ENCODE assay signal across 8 cellular contexts in genomic region chr13:73767191-73767741, GRCh38.
DNase-seq lines count a peak whose midpoint lies in the region; ATAC-seq and TF ChIP-seq lines count a peak whose summit lies in the region.

No MANE protein-coding gene starts in this region.

- H3F3A ChIP-seq in PC-3 (ENCODE audit: low read length, unreplicated experiment), result no peaks in the 10 kb centered on the region

- no peaks in the 10 kb centered on the region; the same call in 1 of the 2 replicates for H3K4me1 ChIP-seq in PC-3 (ENCODE audit: insufficient read depth, low read length)
- peaks cover 11% of the 10 kb centered on the region for H3K4me1 ChIP-seq in right cardiac atrium (ENCODE audit: control insufficient read depth, insufficient read depth, low read length)
- peaks cover 19% of the 10 kb centered on the region for H3K4me1 ChIP-seq in thymus (ENCODE audit: control insufficient read depth, insufficient read depth, low read length)

- H3K79me2 ChIP-seq in PC-3 (ENCODE audit: low read length), result no peaks in the 10 kb centered on the region

- H3K9ac ChIP-seq in PC-3 (ENCODE audit: low read length), result no peak overlapping the region

- H3K27ac Mint-ChIP-seq in activated naive CD4-positive, alpha-beta T cell treated with anti-CD3 and anti-CD28 coated beads for 36 hours, result peak overlapping the region; percentile 75

- peaks cover 60% of the 10 kb centered on the region for H3K4me1 Mint-ChIP-seq in activated naive CD4-positive, alpha-beta T cell treated with anti-CD3 and anti-CD28 coated beads for 36 hours (ENCODE audit: low read depth)

- DNase-seq in activated naive CD4-positive, alpha-beta T cell treated with anti-CD3 and anti-CD28 coated beads for 36 hours, result peak; percentile 23
- no peak for DNase-seq in activated naive CD4-positive, alpha-beta T cell treated with Interleukin-2 at 50 U/mL for 16 hours
- DNase-seq in PC-3 (no peak), right cardiac atrium (no peak), sciatic nerve (ENCODE audit: low spot score) (no peak), SKM-1 (lab: John Stamatoyannopoulos, UW; ENCODE audit: unreplicated experiment) (no peak), NCI-H187 treated with DMSO at 0.1 percent for 48 hours (lab: John Stamatoyannopoulos, UW) (no peak)

- H3K9me3 ChIP-seq in PC-3 (ENCODE audit: low read length) (no peaks in the 10 kb centered on the region), right cardiac atrium (ENCODE audit: control insufficient read depth, low read length) (no peaks in the 10 kb centered on the region), thymus (ENCODE audit: control insufficient read depth) (no peaks in the 10 kb centered on the region)

- 41% methylated on average over 3 of the region's 3 CpGs for WGBS in right cardiac atrium
- WGBS in thymus, result 24% methylated on average over 3 of the region's 3 CpGs

- H4K20me1 ChIP-seq in PC-3 (ENCODE audit: low read length), result no peaks in the 10 kb centered on the region

- intact Hi-C loops in activated naive CD4-positive, alpha-beta T cell treated with anti-CD3 and anti-CD28 coated beads for 36 hours (cut with micrococcal nuclease), result loop anchor here (1.0 to 5.0 kb wide), 8 partner anchors 13 to 1780 kb away; partner anchors contain the start of genes PIBF1 and UCHL3
- intact Hi-C loops in PC-3 (cut with micrococcal nuclease), result no loop called here
- intact Hi-C loops in right cardiac atrium (cut with DNase I), result no loop called here
- intact Hi-C loops in sciatic nerve (cut with DNase I), result no loop called here

- H3K27me3 ChIP-seq in PC-3 (ENCODE audit: low read length) (no peaks in the 10 kb centered on the region), right cardiac atrium (ENCODE audit: control insufficient read depth, insufficient read depth) (no peaks in the 10 kb centered on the region), thymus (ENCODE audit: control insufficient read depth, insufficient read depth) (no peaks in the 10 kb centered on the region)

- CTCF ChIA-PET in activated naive CD4-positive, alpha-beta T cell treated with anti-CD3 and anti-CD28 coated beads for 36 hours (lab: Charles Lee), result interaction anchor here (0.7 to 4.3 kb wide), 12 partner anchors 11 to 365 kb away, joined by 3 to 37 read pairs (median 4); no protein-coding TSS in a partner anchor
- CTCF ChIA-PET in PC-3 (lab: Charles Lee), result interaction anchor here (0.6 kb wide), 3 partner anchors 8 to 523 kb away, joined by 4 to 7 read pairs (median 5); no protein-coding TSS in a partner anchor

- no peak for TF ChIP-seq CTCF in PC-3 (conservative IDR thresholded peaks at IDR 0.05; ENCODE audit: low read depth, low read length)

- no TSS peak for BruUV-seq in PC-3 (replicated peaks; lab: Mats Ljungman, UMichigan)

- no peak overlapping the region for H3K4me3 Mint-ChIP-seq in activated naive CD4-positive, alpha-beta T cell treated with anti-CD3 and anti-CD28 coated beads for 36 hours

- H3K4me3 ChIP-seq in PC-3 (ENCODE audit: low read length) (no peak overlapping the region), right cardiac atrium (ENCODE audit: low read length) (no peak overlapping the region), thymus (ENCODE audit: low read length) (no peak overlapping the region)

- POLR2A ChIA-PET in PC-3 (lab: Charles Lee; ENCODE audit: unreplicated experiment), result no interaction called here

- H3K27ac ChIP-seq in PC-3 (ENCODE audit: low read length) (no peak overlapping the region), right cardiac atrium (ENCODE audit: low read length) (peak overlapping the region; percentile 78), thymus (ENCODE audit: low read depth) (peak overlapping the region; percentile 68)

- H3K27me3 Mint-ChIP-seq in activated naive CD4-positive, alpha-beta T cell treated with anti-CD3 and anti-CD28 coated beads for 36 hours (ENCODE audit: low read depth), result no peaks in the 10 kb centered on the region

- no peaks in the 10 kb centered on the region for H3K9me2 ChIP-seq in PC-3 (replicated peaks; ENCODE audit: low read length)

- peaks cover 9% of the 10 kb centered on the region for H3K36me3 Mint-ChIP-seq in activated naive CD4-positive, alpha-beta T cell treated with anti-CD3 and anti-CD28 coated beads for 36 hours (ENCODE audit: low read depth)

- H2AFZ ChIP-seq in PC-3 (ENCODE audit: low read length), result no peak overlapping the region

- H3K9me3 Mint-ChIP-seq in activated naive CD4-positive, alpha-beta T cell treated with anti-CD3 and anti-CD28 coated beads for 36 hours, result peaks cover 8% of the 10 kb centered on the region

- H3K36me3 ChIP-seq in PC-3 (ENCODE audit: low read depth, low read length) (no peaks in the 10 kb centered on the region), thymus (ENCODE audit: control insufficient read depth, insufficient read depth) (no peaks in the 10 kb centered on the region)

- H3K4me2 ChIP-seq in PC-3 (ENCODE audit: low read length), result no peak overlapping the region

- ATAC-seq in PC-3 (0 out of 2 replicates have a peak, but pooled peaks have one; percentile 33), right cardiac atrium (no peak), sciatic nerve (no peak)
